Comparison of ENCODE assay signal across 2 cellular contexts in genomic region chr10:27833792-27834191, GRCh38.
TF ChIP-seq lines count a peak whose summit lies in the region.

No MANE protein-coding gene starts in this region.

TF ChIP-seq in GM23338, 12 proteins besides CTCF, POLR2A, EP300 and RAD21 (continued from another document):
- no peak for TF ChIP-seq CREB1 (CRISPR knock-in tag; IDR thresholded peaks at IDR 0.05; ENCODE audit: low read depth)

TF ChIP-seq in H1, 55 proteins besides CTCF, POLR2A, EP300 and RAD21 (continued from another document):
- TF ChIP-seq CHD7 (IDR thresholded peaks at IDR 0.05; ENCODE audit: insufficient replicate concordance, low read length) = no peak
- TF ChIP-seq, protein P1, sequence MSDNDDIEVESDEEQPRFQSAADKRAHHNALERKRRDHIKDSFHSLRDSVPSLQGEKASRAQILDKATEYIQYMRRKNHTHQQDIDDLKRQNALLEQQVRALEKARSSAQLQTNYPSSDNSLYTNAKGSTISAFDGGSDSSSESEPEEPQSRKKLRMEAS (IDR thresholded peaks at IDR 0.05) = no peak
- TF ChIP-seq NRF1 (IDR thresholded peaks at IDR 0.05; ENCODE audit: low read depth, low read length) = no peak
- TF ChIP-seq, protein P2, sequence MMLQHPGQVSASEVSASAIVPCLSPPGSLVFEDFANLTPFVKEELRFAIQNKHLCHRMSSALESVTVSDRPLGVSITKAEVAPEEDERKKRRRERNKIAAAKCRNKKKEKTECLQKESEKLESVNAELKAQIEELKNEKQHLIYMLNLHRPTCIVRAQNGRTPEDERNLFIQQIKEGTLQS (IDR thresholded peaks at IDR 0.05; ENCODE audit: insufficient read depth, low read depth, low read length) = no peak
- no peak for TF ChIP-seq ASH2L (IDR thresholded peaks at IDR 0.05; ENCODE audit: low read length)
- TF ChIP-seq FOSL1 (IDR thresholded peaks at IDR 0.05; ENCODE audit: insufficient read depth, low read depth, low read length) = no peak
- no peak for TF ChIP-seq TCF12 (IDR thresholded peaks at IDR 0.05; ENCODE audit: low read depth, low read length)
- no peak for TF ChIP-seq BCL11A (IDR thresholded peaks at IDR 0.05; ENCODE audit: low read depth in 2 of 2, low read length in 2 of 2)
TF ChIP-seq in H1: peak in this region for 0.
